In the genomic region with DNA sequence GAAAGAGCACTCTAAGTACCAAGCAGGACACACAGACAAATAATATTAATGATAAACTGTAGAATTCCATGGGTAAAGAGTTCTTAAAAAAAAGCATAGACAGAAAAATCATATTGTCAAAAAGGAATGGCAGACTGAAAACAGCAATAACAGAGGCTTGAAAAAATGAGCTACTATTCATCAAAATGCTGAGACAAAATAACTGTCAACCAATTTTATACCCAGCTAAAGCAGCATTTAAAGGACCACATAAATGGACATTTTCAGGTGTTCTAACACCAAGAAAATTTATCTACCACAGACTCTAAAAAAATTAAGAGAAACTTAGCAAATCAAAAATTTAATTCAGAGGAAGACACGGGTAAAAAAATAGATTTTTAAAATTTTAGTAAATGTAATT, we compare ENCODE assay signal across 8 cellular contexts.
"Had no signal": no experiment of that assay in that cellular context is flagged by ENCODE, and none has a peak within 500 bp of the region (broad histone marks: within the 10 kb centered on the region; RNA-seq: fewer than 3 reads in every experiment).

No MANE protein-coding gene starts in this region.

- FAIRE-seq: G401.6, GM12878, GM12891, GM12892, GM18507, GM19239 had no signal

- ATAC-seq: GM12878 had no signal

- H3K4me3 ChIP-seq: GM12878 had no signal

- DNase-seq: GDM1, GF-D8 had no signal
